Comparison of ENCODE assay signal across 9 cellular contexts in the genomic region with DNA sequence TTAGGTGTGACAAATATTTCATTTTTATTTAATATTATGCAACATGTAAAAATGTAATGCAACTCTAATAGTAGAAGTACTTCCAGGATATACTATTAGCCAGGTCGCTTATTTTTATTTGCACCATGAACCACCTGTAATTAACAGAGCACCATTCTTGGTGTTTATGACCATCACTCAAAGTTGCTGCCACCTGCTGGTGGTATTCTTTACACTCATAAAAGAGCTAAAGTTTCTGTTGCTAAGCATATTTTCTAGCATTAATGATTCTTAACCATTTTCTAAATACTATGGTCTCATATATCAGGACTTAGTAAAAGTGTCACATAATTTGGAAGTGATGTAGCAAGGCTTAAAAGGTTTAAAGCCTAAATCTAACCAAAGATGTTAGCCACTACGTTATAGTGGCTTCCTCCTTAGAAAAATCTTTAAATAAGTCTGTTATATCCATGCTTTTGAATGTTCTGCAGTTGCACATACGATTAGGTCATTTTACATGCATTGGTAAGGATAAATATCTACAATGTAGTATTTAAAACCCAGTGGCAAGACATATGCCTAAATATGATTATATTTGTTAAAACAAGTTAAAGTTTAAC.
A peak's percentile ranks its signal among the peaks of the same experiment; 100 is the strongest.
DNase-seq lines count a peak whose midpoint lies in the region; ATAC-seq and TF ChIP-seq lines count a peak whose summit lies in the region.
"Had no signal": no experiment of that assay in that cellular context is flagged by ENCODE, and none has a peak within 500 bp of the region (broad histone marks: within the 10 kb centered on the region; RNA-seq: fewer than 3 reads in every experiment).

No MANE protein-coding gene starts in this region.

- 28% methylated on average over 3 of the region's 3 CpGs for whole genome bisulfite sequencing in mammary epithelial cell (ENCODE audit: low coverage, missing lambda C conversion rate)
- 0% methylated on average over 1 of the region's 3 CpGs for WGBS in mesenchymal stem cell

- in situ Hi-C loops in mammary epithelial cell (cut with MboI; ENCODE audit: low sequenced_read_pairs in 2 of 2), result loop anchor here (10.0 to 25.0 kb wide), 2 partner anchors 453 to 851 kb away; no protein-coding TSS in a partner anchor

- H4K91ac ChIP-seq in mesenchymal stem cell (ENCODE audit: low read length), result no peak overlapping the region

- H2AK5ac ChIP-seq in mesenchymal stem cell (ENCODE audit: low read length, severe bottlenecking), result no peak overlapping the region

- H3K27me3 Mint-ChIP-seq in activated CD4-positive, alpha-beta T cell treated with anti-CD3 and anti-CD28 coated beads, Interleukin-2, amount 10 ng/mL, durations not matched to agents 24 days and 14 days, result no peaks in the 10 kb centered on the region
- H3K27me3 Mint-ChIP-seq: activated naive CD8-positive, alpha-beta T cell had no signal

- intact Hi-C loops in activated CD4-positive, alpha-beta T cell treated with anti-CD3 and anti-CD28 coated beads, Interleukin-2, amount 10 ng/mL, durations not matched to agents 24 days and 14 days (cut with micrococcal nuclease), result no loop called here
- intact Hi-C loops in mammary epithelial cell (cut with micrococcal nuclease), result loop anchor here (1.0 to 10.0 kb wide), 3 partner anchors 343 to 841 kb away; no protein-coding TSS in a partner anchor

- H3K4me1 Mint-ChIP-seq in activated CD4-positive, alpha-beta T cell treated with anti-CD3 and anti-CD28 coated beads, Interleukin-2, amount 10 ng/mL, durations not matched to agents 24 days and 14 days, result no peaks in the 10 kb centered on the region

- H3K4ac ChIP-seq in mesenchymal stem cell (ENCODE audit: low read depth in 1 of 2, low read length in 2 of 2), result no peak overlapping the region

- H3K36me3 Mint-ChIP-seq in activated CD4-positive, alpha-beta T cell treated with anti-CD3 and anti-CD28 coated beads, Interleukin-2, amount 10 ng/mL, durations not matched to agents 24 days and 14 days (ENCODE audit: low read depth), result no peaks in the 10 kb centered on the region
- H3K36me3 Mint-ChIP-seq: activated naive CD8-positive, alpha-beta T cell had no signal

- no peaks in the 10 kb centered on the region for H3K9me3 Mint-ChIP-seq in activated CD4-positive, alpha-beta T cell treated with anti-CD3 and anti-CD28 coated beads, Interleukin-2, amount 10 ng/mL, durations not matched to agents 24 days and 14 days

- no peaks in the 10 kb centered on the region for H4K20me1 ChIP-seq in mammary epithelial cell (ENCODE audit: insufficient read depth, low read length)

- H3K4me3 Mint-ChIP-seq in activated CD4-positive, alpha-beta T cell treated with anti-CD3 and anti-CD28 coated beads, Interleukin-2, amount 10 ng/mL, durations not matched to agents 24 days and 14 days, result no peak overlapping the region
- H3K4me3 Mint-ChIP-seq: activated naive CD8-positive, alpha-beta T cell had no signal

- H3K18ac ChIP-seq in mesenchymal stem cell (ENCODE audit: low read depth in 1 of 2, low read length in 2 of 2), result no peak overlapping the region

- H3K9me3 ChIP-seq in mammary epithelial cell (replicated peaks; ENCODE audit: insufficient read depth, low read length), result no peaks in the 10 kb centered on the region
- H3K9me3 ChIP-seq in mesenchymal stem cell (ENCODE audit: control insufficient read depth, low read length), result no peaks in the 10 kb centered on the region

- no peak overlapping the region for H4K8ac ChIP-seq in mesenchymal stem cell (ENCODE audit: low read length)

- H3K4me3 ChIP-seq in mammary epithelial cell (replicated peaks in 1 of 3; ENCODE audit: insufficient read depth in 1 of 3, low read depth in 2 of 3, low read length in 3 of 3) (no peak overlapping the region), mesenchymal stem cell (ENCODE audit: insufficient read depth in 1 of 2, low read depth in 1 of 2, low read length in 2 of 2) (no peak overlapping the region)

- no peaks in the 10 kb centered on the region for H3K79me2 ChIP-seq in mammary epithelial cell (ENCODE audit: insufficient read depth, low read length)

- H2BK15ac ChIP-seq in mesenchymal stem cell (ENCODE audit: low read depth, poor library complexity, severe bottlenecking), result no peak overlapping the region

- peaks cover 1% of the 10 kb centered on the region for H3K27me3 ChIP-seq in mammary epithelial cell (ENCODE audit: insufficient read depth, low read length)
- no peaks in the 10 kb centered on the region for H3K27me3 ChIP-seq in mesenchymal stem cell (ENCODE audit: control insufficient read depth in 1 of 2, insufficient read depth in 1 of 2, low read length in 2 of 2)

- H3K14ac ChIP-seq in mesenchymal stem cell (ENCODE audit: low read length in 2 of 2), result no peak overlapping the region

- H2BK5ac ChIP-seq in mesenchymal stem cell (ENCODE audit: low read depth, low read length, poor library complexity, severe bottlenecking), result no peak overlapping the region

- TF ChIP-seq CTCF in mammary epithelial cell (conservative IDR thresholded peaks at IDR 0.05 in 1 of 2, IDR thresholded peaks at IDR 0.05 in 1 of 2; ENCODE audit: extremely low read depth in 1 of 2, insufficient read depth in 1 of 2, low read depth in 1 of 2, low read length in 2 of 2), result peak; percentile 62

- dilution Hi-C loops in mammary epithelial cell (cut with HindIII; ENCODE audit: low sequenced_read_pairs), result no loop called here

- H2BK120ac ChIP-seq in mesenchymal stem cell (ENCODE audit: low read depth, low read length), result no peak overlapping the region

- H3K27ac ChIP-seq in mammary epithelial cell (ENCODE audit: insufficient read depth, low read depth, low read length) (no peak overlapping the region), mesenchymal stem cell (ENCODE audit: low read length, poor library complexity, severe bottlenecking) (no peak overlapping the region)

- BruUV-seq in mammary epithelial cell (replicated peaks; lab: Mats Ljungman, UMichigan), result no TSS peak

- CTCF ChIA-PET in mammary epithelial cell (lab: Charles Lee; ENCODE audit: low non-redundant PET), result interaction anchor here (0.6 kb wide), 2 partner anchors 14 to 226 kb away, joined by 3 to 4 read pairs; no protein-coding TSS in a partner anchor

- no peaks in the 10 kb centered on the region for H3K4me1 ChIP-seq in mammary epithelial cell (ENCODE audit: insufficient read depth, low read length)
- H3K4me1 ChIP-seq in mesenchymal stem cell (ENCODE audit: control insufficient read depth, insufficient read depth, low read depth, low read length), result no peaks in the 10 kb centered on the region

- peak; percentile 51 for ATAC-seq in HG02588 (IDR thresholded peaks at IDR 0.05; ENCODE audit: unreplicated experiment)
- ATAC-seq in HG03521 (IDR thresholded peaks at IDR 0.05; ENCODE audit: unreplicated experiment), result no peak

- H2AFZ ChIP-seq in mammary epithelial cell (ENCODE audit: low read depth, low read length) (no peak overlapping the region), mesenchymal stem cell (ENCODE audit: low read depth, low read length) (no peak overlapping the region)

- no peak overlapping the region for H3K4me2 ChIP-seq in mammary epithelial cell (ENCODE audit: insufficient read depth, low read depth, low read length)
- no peak overlapping the region for H3K4me2 ChIP-seq in mesenchymal stem cell (ENCODE audit: low read length, poor library complexity, severe bottlenecking)

- H3K79me1 ChIP-seq in mesenchymal stem cell (replicated peaks; ENCODE audit: low read length, poor library complexity, severe bottlenecking), result peaks cover 6% of the 10 kb centered on the region

- DNase-seq in activated CD4-positive, alpha-beta T cell treated with anti-CD3 and anti-CD28 coated beads, Interleukin-2, amount 10 ng/mL, durations not matched to agents 24 days and 14 days, result peak; percentile 57
- no peak for DNase-seq in activated CD4-positive, alpha-beta T cell treated with anti-CD3 and anti-CD28 coated beads, Interleukin-2, amount 50 U/mL, for 4 hours
- DNase-seq in NCI-H345 treated with DMSO at 0.1 percent for 48 hours (lab: John Stamatoyannopoulos, UW; ENCODE audit: unreplicated experiment) (peak; percentile 42), mammary epithelial cell (peak; percentile 23), mesenchymal stem cell (peak; percentile 31), GF-D8 (lab: John Stamatoyannopoulos, UW) (no peak)

- no peak overlapping the region for H3K27ac Mint-ChIP-seq in activated CD4-positive, alpha-beta T cell treated with anti-CD3 and anti-CD28 coated beads, Interleukin-2, amount 10 ng/mL, durations not matched to agents 24 days and 14 days
- H3K27ac Mint-ChIP-seq: activated naive CD8-positive, alpha-beta T cell had no signal

- no peak overlapping the region for H3K9ac ChIP-seq in mammary epithelial cell (ENCODE audit: insufficient read depth, low read length)
- no peak overlapping the region for H3K9ac ChIP-seq in mesenchymal stem cell (ENCODE audit: low read length)

- H3K23ac ChIP-seq in mesenchymal stem cell (ENCODE audit: low read length in 2 of 2), result no peak overlapping the region

- H2BK12ac ChIP-seq in mesenchymal stem cell (ENCODE audit: low read length in 2 of 2), result no peak overlapping the region

- no peaks in the 10 kb centered on the region for H3K36me3 ChIP-seq in mammary epithelial cell (ENCODE audit: insufficient read depth, low read length)
- no peaks in the 10 kb centered on the region for H3K36me3 ChIP-seq in mesenchymal stem cell (ENCODE audit: control insufficient read depth in 1 of 2, insufficient read depth in 2 of 2, low read depth in 1 of 2, low read length in 2 of 2)

Comparison
In these comparisons a context has a peak if more than half of its experiments do, and no peak if none do; other contexts are left out.
1. DNase-seq: peak in activated CD4-positive, alpha-beta T cell treated with anti-CD3 and anti-CD28 coated beads, Interleukin-2, amount 10 ng/mL, durations not matched to agents 24 days and 14 days (single experiment), NCI-H345 treated with DMSO at 0.1 percent for 48 hours (single experiment), mammary epithelial cell (single experiment) and mesenchymal stem cell (single experiment); none in activated CD4-positive, alpha-beta T cell treated with anti-CD3 and anti-CD28 coated beads, Interleukin-2, amount 50 U/mL, for 4 hours (0 of 2) and GF-D8 (single experiment).